In genomic region chr22:30891443-30891755, GRCh38 we compare ENCODE assay signal across 14 cellular contexts.
DNase-seq lines count a peak whose midpoint lies in the region; ATAC-seq and TF ChIP-seq lines count a peak whose summit lies in the region.
"Had no signal": no experiment of that assay in that cellular context is flagged by ENCODE, and none has a peak within 500 bp of the region (broad histone marks: within the 10 kb centered on the region; RNA-seq: fewer than 3 reads in every experiment).

No MANE protein-coding gene starts in this region.

- H3F3A ChIP-seq in neural progenitor cell (ENCODE audit: low read depth): no peaks in the 10 kb centered on the region

- H3K27ac Mint-ChIP-seq in brain (peak overlapping the region in 3 of 5 experiments; percentile 9 to 61 (median 58)), neural progenitor cell (peak overlapping the region; percentile 94)
- H3K27ac Mint-ChIP-seq in stimulated activated memory B cell treated with anti-CD40 and anti-IgM and Interleukin-4, amounts not matched to agents 10 μg/mL and 1 μg/mL and 100 μg/mL, for 72 hours: no peak overlapping the region
- H3K27ac Mint-ChIP-seq: B cell had no signal

- H3K4me1 Mint-ChIP-seq in brain (no peaks in the 10 kb centered on the region), neural progenitor cell (no peaks in the 10 kb centered on the region)
- no peaks in the 10 kb centered on the region for H3K4me1 Mint-ChIP-seq in stimulated activated memory B cell treated with anti-CD40 and anti-IgM and Interleukin-4, amounts not matched to agents 10 μg/mL and 1 μg/mL and 100 μg/mL, for 72 hours
- H3K4me1 Mint-ChIP-seq: B cell had no signal

- no peak overlapping the region for H2AFZ ChIP-seq in neural progenitor cell (replicated peaks)

- H3K27me3 ChIP-seq in right atrium auricular region (no peaks in the 10 kb centered on the region), neural progenitor cell (no peaks in the 10 kb centered on the region), upper lobe of right lung (no peaks in the 10 kb centered on the region)

- intact Hi-C loops in left ventricle myocardium superior (cut with micrococcal nuclease): no loop called here
- intact Hi-C loops in upper lobe of right lung (cut with DNase I): no loop called here

- TF ChIP-seq CTCF in right atrium auricular region (IDR thresholded peaks at IDR 0.05) (no peak), brain (conservative IDR thresholded peaks at IDR 0.05) (no peak), neural progenitor cell (IDR thresholded peaks at IDR 0.05) (no peak), upper lobe of right lung (IDR thresholded peaks at IDR 0.05) (no peak)

- ATAC-seq in left ventricle myocardium superior (no peak), upper lobe of right lung (no peak)
- ATAC-seq in stimulated activated memory B cell treated with anti-CD40 and anti-IgM and Interleukin-4, amounts not matched to agents 10 μg/mL and 1 μg/mL and 100 μg/mL, for 72 hours: no peak

- H3K36me3 Mint-ChIP-seq in brain (peaks cover 56% of the 10 kb centered on the region), neural progenitor cell (peaks cover 5% of the 10 kb centered on the region)
- H3K36me3 Mint-ChIP-seq in stimulated activated memory B cell treated with anti-CD40 and anti-IgM and Interleukin-4, amounts not matched to agents 10 μg/mL and 1 μg/mL and 100 μg/mL, for 72 hours: peaks cover 19% of the 10 kb centered on the region

- no peaks in the 10 kb centered on the region for H3K79me2 ChIP-seq in neural progenitor cell (ENCODE audit: low read depth)

- H3K4me3 ChIP-seq in right atrium auricular region (no peak overlapping the region), neural progenitor cell (no peak overlapping the region), upper lobe of right lung (no peak overlapping the region)

- DNase-seq in left ventricle myocardium superior (peak; percentile 15), right atrium auricular region (ENCODE audit: low spot score) (no peak), neural progenitor cell (ENCODE audit: low spot score) (no peak), upper lobe of right lung (peak; percentile 40), putamen (ENCODE audit: low spot score) (no peak)
- DNase-seq: CD8-positive, alpha-beta memory T cell; DMS 273 treated with DMSO at 0.1 percent for 48 hours; KG1; NCI-H1105; NCI-H2171; NCI-H82 had no signal

- no peaks in the 10 kb centered on the region for H3K9me3 ChIP-seq in right atrium auricular region
- H3K9me3 ChIP-seq in neural progenitor cell (ENCODE audit: low read depth): no peaks in the 10 kb centered on the region
- H3K9me3 ChIP-seq in upper lobe of right lung: no peaks in the 10 kb centered on the region

- H3K4me2 ChIP-seq in neural progenitor cell: no peak overlapping the region

- H3K4me1 ChIP-seq in right atrium auricular region (no peaks in the 10 kb centered on the region), neural progenitor cell (no peaks in the 10 kb centered on the region), upper lobe of right lung (no peaks in the 10 kb centered on the region)

- no peak overlapping the region for H3K9ac ChIP-seq in neural progenitor cell

- H3K9me3 Mint-ChIP-seq in brain (peaks cover 0 to 3% (median 0%) of the 10 kb centered on the region in 5 experiments), neural progenitor cell (no peaks in the 10 kb centered on the region)
- H3K9me3 Mint-ChIP-seq in stimulated activated memory B cell treated with anti-CD40 and anti-IgM and Interleukin-4, amounts not matched to agents 10 μg/mL and 1 μg/mL and 100 μg/mL, for 72 hours: no peaks in the 10 kb centered on the region
- H3K9me3 Mint-ChIP-seq: CD8-positive, alpha-beta memory T cell had no signal

- H3K27ac ChIP-seq in right atrium auricular region (no peak overlapping the region), neural progenitor cell (no peak overlapping the region), upper lobe of right lung (no peak overlapping the region)

- H3K36me3 ChIP-seq in right atrium auricular region: peaks cover 8% of the 10 kb centered on the region
- no peaks in the 10 kb centered on the region for H3K36me3 ChIP-seq in neural progenitor cell
- H3K36me3 ChIP-seq in upper lobe of right lung: no peaks in the 10 kb centered on the region

- H3K27me3 Mint-ChIP-seq in brain (no peaks in the 10 kb centered on the region), neural progenitor cell (ENCODE audit: insufficient read depth, low read depth) (peaks cover 5% of the 10 kb centered on the region)
- H3K27me3 Mint-ChIP-seq in stimulated activated memory B cell treated with anti-CD40 and anti-IgM and Interleukin-4, amounts not matched to agents 10 μg/mL and 1 μg/mL and 100 μg/mL, for 72 hours: no peaks in the 10 kb centered on the region
- H3K27me3 Mint-ChIP-seq: B cell had no signal

- H4K20me1 ChIP-seq in neural progenitor cell (ENCODE audit: low read depth): no peaks in the 10 kb centered on the region

- no peak overlapping the region for H3K4me3 Mint-ChIP-seq in brain
- H3K4me3 Mint-ChIP-seq in neural progenitor cell: no peak overlapping the region
- no peak overlapping the region for H3K4me3 Mint-ChIP-seq in stimulated activated memory B cell treated with anti-CD40 and anti-IgM and Interleukin-4, amounts not matched to agents 10 μg/mL and 1 μg/mL and 100 μg/mL, for 72 hours
- H3K4me3 Mint-ChIP-seq: B cell had no signal

Comparison
In these comparisons a context has a peak if more than half of its experiments do, and no peak if none do; other contexts are left out.
1. DNase-seq: peak in left ventricle myocardium superior (single experiment) and upper lobe of right lung (single experiment); none in right atrium auricular region (single experiment), neural progenitor cell (single experiment) and putamen (single experiment).